ENCODE assay signal across 12 cellular contexts in genomic region chr3:7285502-7285901, GRCh38.
A peak's percentile ranks its signal among the peaks of the same experiment; 100 is the strongest.
DNase-seq lines count a peak whose midpoint lies in the region; ATAC-seq and TF ChIP-seq lines count a peak whose summit lies in the region.
"Had no signal": no experiment of that assay in that cellular context is flagged by ENCODE, and none has a peak within 500 bp of the region (broad histone marks: within the 10 kb centered on the region; RNA-seq: fewer than 3 reads in every experiment).

No MANE protein-coding gene starts in this region.

- H3K27me3 ChIP-seq in left ventricle myocardium inferior (ENCODE audit: low read depth), result no peaks in the 10 kb centered on the region
- no peaks in the 10 kb centered on the region for H3K27me3 ChIP-seq in spleen (replicated peaks in 1 of 7)
- no peaks in the 10 kb centered on the region for H3K27me3 ChIP-seq in foreskin keratinocyte
- H3K27me3 ChIP-seq: stomach had no signal

- no peaks in the 10 kb centered on the region for H3K36me3 Mint-ChIP-seq in activated T-cell treated with anti-CD3 and anti-CD28 coated beads, Interleukin-2, amount 50 U/mL, for 4 hours (ENCODE audit: insufficient read depth)
- H3K36me3 Mint-ChIP-seq: activated naive CD8-positive, alpha-beta T cell had no signal

- ATAC-seq in Right ventricle myocardium inferior, result no peak
- no peak for ATAC-seq in foreskin keratinocyte
- ATAC-seq in activated T-cell treated with anti-CD3 and anti-CD28 coated beads, Interleukin-2, amount 50 U/mL, for 4 hours, result no peak

- H3K27ac ChIP-seq in left ventricle myocardium inferior (replicated peaks) (no peak overlapping the region), spleen (no peak overlapping the region), foreskin keratinocyte (no peak overlapping the region)
- H3K27ac ChIP-seq: stomach had no signal

- TF ChIP-seq POLR2A in NB4 (IDR thresholded peaks at IDR 0.05; ENCODE audit: extremely low read depth, insufficient read length) (no peak), spleen (IDR thresholded peaks at IDR 0.05) (no peak)

- no peaks in the 10 kb centered on the region for H3K27me3 Mint-ChIP-seq in activated T-cell treated with anti-CD3 and anti-CD28 coated beads, Interleukin-2, amount 50 U/mL, for 4 hours (ENCODE audit: low read depth)

- DNase-seq in left ventricle myocardium inferior (no peak), Right ventricle myocardium inferior (ENCODE audit: missing footprints) (no peak), NB4 (ENCODE audit: low read depth) (peak; percentile 12), epithelial cell of esophagus (ENCODE audit: low read depth) (peak; percentile 27), spleen (no peak), foreskin keratinocyte (no peak), NCI-H1930 (lab: John Stamatoyannopoulos, UW) (no peak)
- DNase-seq in activated T-cell treated with anti-CD3 and anti-CD28 coated beads, Interleukin-2, amount 50 U/mL, for 4 hours, result no peak
- DNase-seq: activated CD4-positive, alpha-beta T cell treated with anti-CD3 and anti-CD28 coated beads, Interleukin-2, amount 50 U/mL, for 48 hours; C1 segment of cervical spinal cord; stomach had no signal

- H3K4me3 ChIP-seq in left ventricle myocardium inferior, result no peak overlapping the region
- H3K4me3 ChIP-seq in NB4 (ENCODE audit: low read depth, low read length), result no peak overlapping the region
- H3K4me3 ChIP-seq in epithelial cell of esophagus (ENCODE audit: low read length), result no peak overlapping the region
- no peak overlapping the region for H3K4me3 ChIP-seq in spleen
- H3K4me3 ChIP-seq: stomach had no signal

- H3K4me3 Mint-ChIP-seq in activated T-cell treated with anti-CD3 and anti-CD28 coated beads, Interleukin-2, amount 50 U/mL, for 4 hours, result no peak overlapping the region
- H3K4me3 Mint-ChIP-seq: activated naive CD8-positive, alpha-beta T cell had no signal

- H3K36me3 ChIP-seq in left ventricle myocardium inferior (no peaks in the 10 kb centered on the region), spleen (no peaks in the 10 kb centered on the region)
- H3K36me3 ChIP-seq: stomach had no signal

- H3K9me3 ChIP-seq in left ventricle myocardium inferior (replicated peaks) (peaks cover 5% of the 10 kb centered on the region), spleen (peaks cover 0 to 6% (median 0%) of the 10 kb centered on the region in 8 donors)
- H3K9me3 ChIP-seq: stomach had no signal

- intact Hi-C loops in left ventricle myocardium inferior (cut with micrococcal nuclease), result loop anchor here (10.0 kb wide), 1 partner anchor 259 kb away; no protein-coding TSS in a partner anchor
- intact Hi-C loops in Right ventricle myocardium inferior (cut with DNase I), result loop anchor here (1.0 kb wide), 1 partner anchor 261 kb away; no protein-coding TSS in a partner anchor
- intact Hi-C loops in spleen (cut with DNase I; ENCODE audit: low total_unique reads), result no loop called here

- H3K9me3 Mint-ChIP-seq in activated T-cell treated with anti-CD3 and anti-CD28 coated beads, Interleukin-2, amount 50 U/mL, for 4 hours, result no peaks in the 10 kb centered on the region

- TF ChIP-seq CTCF in left ventricle myocardium inferior (IDR thresholded peaks at IDR 0.05; ENCODE audit: borderline replicate concordance) (peak; percentile 45), NB4 (IDR thresholded peaks at IDR 0.05; ENCODE audit: low read depth, low read length) (no peak), epithelial cell of esophagus (IDR thresholded peaks at IDR 0.05; ENCODE audit: insufficient read depth, low read depth, low read length, missing control alignments) (peak; percentile 37), spleen (IDR thresholded peaks at IDR 0.05 in 8 of 11, conservative IDR thresholded peaks at IDR 0.05 in 3 of 11) (peak in 6 of 11 experiments; percentile 14 to 41 (median 30)), foreskin keratinocyte (conservative IDR thresholded peaks at IDR 0.05) (no peak)

- H3K4me1 Mint-ChIP-seq in activated T-cell treated with anti-CD3 and anti-CD28 coated beads, Interleukin-2, amount 50 U/mL, for 4 hours (ENCODE audit: low read depth), result no peaks in the 10 kb centered on the region

- H3K4me1 ChIP-seq in left ventricle myocardium inferior (no peaks in the 10 kb centered on the region), spleen (peaks cover 0 to 3% (median under 1%) of the 10 kb centered on the region in 6 donors), foreskin keratinocyte (no peaks in the 10 kb centered on the region)

- 42 to 59% (median 51%) methylated on average over 3 of the region's 3 CpGs for WGBS in spleen, 5 donors

Comparison
In these comparisons a context has a peak if more than half of its experiments do, and no peak if none do; other contexts are left out.
1. DNase-seq: peak in NB4 (single experiment) and epithelial cell of esophagus (single experiment); none in left ventricle myocardium inferior (single experiment), Right ventricle myocardium inferior (single experiment), spleen (single experiment), foreskin keratinocyte (0 of 2), NCI-H1930 (0 of 2) and activated T-cell treated with anti-CD3 and anti-CD28 coated beads, Interleukin-2, amount 50 U/mL, for 4 hours (single experiment).
2. CTCF ChIP-seq: peak in left ventricle myocardium inferior (single experiment), epithelial cell of esophagus (single experiment) and spleen (6 of 11); none in NB4 (single experiment) and foreskin keratinocyte (single experiment).